Comparison of ENCODE assay signal across 1 cellular context in the genomic region with DNA sequence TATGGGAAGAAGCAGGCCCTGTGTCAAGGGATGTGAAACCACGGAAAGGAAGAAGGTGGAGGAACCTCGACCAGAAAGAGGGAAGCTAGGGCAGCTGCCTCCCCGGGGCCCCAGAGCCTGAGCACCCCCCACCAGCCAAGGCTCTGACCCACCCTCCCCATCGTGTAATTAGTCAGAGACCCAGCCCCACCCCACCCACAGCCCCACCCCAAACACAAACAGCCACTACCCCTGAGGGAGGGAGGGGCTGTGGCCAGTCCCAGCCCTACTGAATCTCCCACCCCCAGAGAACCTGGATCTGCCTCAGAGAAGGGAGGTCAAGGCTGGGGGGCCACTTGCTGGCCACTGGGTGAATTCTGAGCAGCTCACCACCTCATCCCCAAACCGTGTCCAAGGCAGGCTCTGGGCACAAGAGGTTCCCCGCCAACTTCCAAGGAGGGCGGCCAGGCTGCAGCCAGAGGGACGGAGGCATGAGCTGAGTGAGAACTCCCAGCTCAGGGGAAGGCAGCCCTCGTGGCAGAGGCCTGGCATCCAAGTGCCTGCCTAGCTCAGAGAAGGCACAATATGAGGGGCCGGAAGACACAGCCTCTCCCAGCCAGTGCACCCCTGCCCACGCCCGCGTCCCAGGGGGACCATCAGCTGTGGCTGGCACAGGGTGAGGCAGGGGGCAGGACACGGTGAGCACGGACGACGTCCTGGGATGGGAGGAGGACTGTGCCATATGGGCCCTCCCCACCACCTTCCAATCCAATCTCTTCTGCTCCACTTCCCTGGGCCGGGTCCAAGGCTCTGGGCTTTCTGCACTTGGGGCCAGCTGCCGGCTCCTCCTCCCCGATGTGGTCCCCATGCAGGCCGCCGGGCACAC.
A peak's percentile ranks its signal among the peaks of the same experiment; 100 is the strongest.
TF ChIP-seq lines count a peak whose summit lies in the region.

No MANE protein-coding gene starts in this region.

TF ChIP-seq in IMR-90, 13 proteins besides CTCF, POLR2A, EP300 and RAD21:
- TF ChIP-seq RCOR1 (IDR thresholded peaks at IDR 0.05; ENCODE audit: insufficient replicate concordance, low read length) (no peak), MAZ (IDR thresholded peaks at IDR 0.05; ENCODE audit: borderline replicate concordance, low read depth, low read length) (peak; percentile 37; the same call in 1 of the 2 replicates)
